ENCODE assay signal across 1 cellular context in the genomic region with DNA sequence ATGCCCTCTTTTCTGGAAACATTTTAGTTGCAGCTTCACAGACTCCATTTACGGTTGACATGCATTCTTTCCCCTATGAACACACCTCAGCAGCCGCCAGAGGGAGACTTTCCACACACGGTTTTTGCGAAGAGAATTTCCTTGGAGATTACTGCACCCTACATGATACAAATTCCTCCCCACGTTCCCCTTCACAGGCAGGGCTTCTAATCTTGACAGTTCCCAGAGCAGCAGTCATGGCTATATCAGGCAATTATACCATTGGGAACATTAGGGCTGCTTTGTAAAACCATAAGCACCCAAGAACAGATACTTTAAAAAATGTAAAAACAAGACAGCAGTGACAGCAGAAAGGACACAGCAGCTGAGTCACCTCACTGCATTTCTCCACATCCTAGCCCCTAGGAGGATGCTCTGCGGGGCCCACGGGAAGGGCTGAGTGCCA.
TF ChIP-seq lines count a peak whose summit lies in the region.

No MANE protein-coding gene starts in this region.

TF ChIP-seq in K562, 482 proteins besides CTCF, POLR2A, EP300 and RAD21 (continued from another document and continues in another):
- peak in 1 of 2 experiments; percentile 29 for TF ChIP-seq AFF1 (IDR thresholded peaks at IDR 0.05; ENCODE audit: low read depth in 1 of 2, partially characterized antibody in 2 of 2)
- TF ChIP-seq MLLT1 (IDR thresholded peaks at IDR 0.05): peak in 1 of 2 experiments; percentile 55; a peak in 1 of 4 replicates
- TF ChIP-seq CBX2 (IDR thresholded peaks at IDR 0.05; ENCODE audit: insufficient read depth, low read length, poor library complexity, severe bottlenecking): no peak
- TF ChIP-seq MBD2 (IDR thresholded peaks at IDR 0.05; ENCODE audit: borderline replicate concordance, low read depth): no peak
- peak; percentile 19 for TF ChIP-seq MEIS2 (IDR thresholded peaks at IDR 0.05; ENCODE audit: partially characterized antibody)
- TF ChIP-seq ZNF609 (CRISPR knock-in tag; IDR thresholded peaks at IDR 0.05; ENCODE audit: borderline replicate concordance): no peak
- TF ChIP-seq TEAD2 (tag; IDR thresholded peaks at IDR 0.05): peak; percentile 71; the same call in 1 of the 2 replicates
- TF ChIP-seq EHMT2 (IDR thresholded peaks at IDR 0.05): peak; percentile 70
- TF ChIP-seq ARID1B (IDR thresholded peaks at IDR 0.05): no peak
- TF ChIP-seq KLF16 (IDR thresholded peaks at IDR 0.05): 0 out of 2 replicates have a peak, but pooled peaks have one; percentile 33
- 0 out of 2 replicates have a peak, but pooled peaks have one; percentile 15 for TF ChIP-seq FOSL1 (tag; conservative IDR thresholded peaks at IDR 0.05)
- 0 out of 2 replicates have a peak, but pooled peaks have one; percentile 26 for TF ChIP-seq L3MBTL2 (IDR thresholded peaks at IDR 0.05)
- TF ChIP-seq HDAC3 (IDR thresholded peaks at IDR 0.05; ENCODE audit: borderline replicate concordance, partially characterized antibody): no peak
- TF ChIP-seq, protein P1, sequence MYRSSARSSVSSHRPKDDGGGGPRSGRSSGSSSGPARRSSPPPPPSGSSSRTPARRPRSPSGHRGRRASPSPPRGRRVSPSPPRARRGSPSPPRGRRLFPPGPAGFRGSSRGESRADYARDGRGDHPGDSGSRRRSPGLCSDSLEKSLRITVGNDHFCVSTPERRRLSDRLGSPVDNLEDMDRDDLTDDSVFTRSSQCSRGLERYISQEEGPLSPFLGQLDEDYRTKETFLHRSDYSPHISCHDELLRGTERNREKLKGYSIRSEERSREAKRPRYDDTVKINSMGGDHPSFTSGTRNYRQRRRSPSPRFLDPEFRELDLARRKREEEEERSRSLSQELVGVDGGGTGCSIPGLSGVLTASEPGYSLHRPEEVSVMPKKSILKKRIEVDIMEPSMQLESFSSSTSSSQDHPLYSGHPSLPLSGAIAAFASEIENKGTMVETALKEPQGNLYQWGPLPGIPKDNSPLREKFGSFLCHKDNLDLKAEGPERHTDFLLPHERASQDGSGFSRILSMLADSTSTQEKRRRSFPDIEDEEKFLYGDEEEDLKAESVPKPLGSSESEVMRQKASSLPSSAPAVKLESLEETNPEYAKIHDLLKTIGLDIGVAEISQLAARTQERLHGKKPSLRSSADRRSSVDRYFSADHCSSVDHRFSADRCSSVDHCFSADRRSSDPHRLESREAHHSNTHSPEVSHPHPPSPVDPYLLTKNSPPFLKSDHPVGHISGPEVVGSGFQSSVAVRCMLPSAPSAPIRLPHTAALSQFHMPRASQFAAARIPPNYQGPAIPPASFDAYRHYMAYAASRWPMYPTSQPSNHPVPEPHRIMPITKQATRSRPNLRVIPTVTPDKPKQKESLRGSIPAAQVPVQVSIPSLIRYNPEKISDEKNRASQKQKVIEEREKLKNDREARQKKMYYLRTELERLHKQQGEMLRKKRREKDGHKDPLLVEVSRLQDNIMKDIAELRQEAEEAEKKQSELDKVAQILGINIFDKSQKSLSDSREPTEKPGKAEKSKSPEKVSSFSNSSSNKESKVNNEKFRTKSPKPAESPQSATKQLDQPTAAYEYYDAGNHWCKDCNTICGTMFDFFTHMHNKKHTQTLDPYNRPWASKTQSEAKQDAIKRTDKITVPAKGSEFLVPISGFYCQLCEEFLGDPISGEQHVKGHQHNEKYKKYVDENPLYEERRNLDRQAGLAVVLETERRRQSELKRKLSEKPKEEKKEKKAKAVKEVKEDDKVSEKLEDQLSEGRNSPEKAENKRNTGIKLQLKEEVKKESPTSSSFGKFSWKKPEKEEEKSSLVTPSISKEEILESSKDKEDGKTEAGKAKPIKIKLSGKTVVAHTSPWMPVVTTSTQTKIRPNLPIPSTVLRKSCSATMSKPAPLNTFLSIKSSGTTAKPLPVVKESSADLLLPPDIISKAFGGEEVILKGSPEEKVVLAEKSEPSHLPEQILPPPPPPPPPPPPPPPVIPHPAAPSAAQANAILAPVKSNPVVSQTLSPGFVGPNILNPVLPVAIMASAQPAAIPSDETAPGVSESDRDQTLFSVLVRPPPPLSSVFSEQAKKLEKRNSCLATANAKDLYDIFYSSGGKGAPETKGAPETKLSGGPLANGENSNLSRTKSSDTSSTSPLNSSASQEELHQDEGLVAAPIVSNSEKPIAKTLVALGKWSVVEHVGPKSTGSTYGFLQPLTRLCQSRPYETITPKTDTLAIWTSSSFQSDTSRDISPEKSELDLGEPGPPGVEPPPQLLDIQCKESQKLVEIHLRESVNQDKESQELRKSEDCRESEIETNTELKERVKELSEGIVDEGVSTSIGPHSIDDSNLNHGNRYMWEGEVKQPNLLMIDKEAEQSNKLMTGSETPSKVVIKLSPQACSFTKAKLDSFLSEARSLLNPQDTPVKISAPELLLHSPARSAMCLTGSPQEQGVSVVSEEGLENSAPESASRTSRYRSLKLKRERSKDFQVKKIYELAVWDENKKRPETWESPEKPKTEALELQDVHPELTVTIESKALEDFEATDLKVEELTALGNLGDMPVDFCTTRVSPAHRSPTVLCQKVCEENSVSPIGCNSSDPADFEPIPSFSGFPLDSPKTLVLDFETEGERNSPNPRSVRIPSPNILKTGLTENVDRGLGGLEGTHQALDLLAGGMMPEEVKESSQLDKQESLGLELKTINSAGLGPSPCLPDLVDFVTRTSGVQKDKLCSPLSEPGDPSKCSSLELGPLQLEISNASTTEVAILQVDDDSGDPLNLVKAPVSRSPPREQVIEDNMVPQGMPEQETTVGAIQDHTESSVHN (IDR thresholded peaks at IDR 0.05; ENCODE audit: borderline replicate concordance in 1 of 2, low read depth in 1 of 2): no peak
- no peak for TF ChIP-seq MXI1 (IDR thresholded peaks at IDR 0.05; ENCODE audit: low read depth, low read length)
- TF ChIP-seq ZBTB33 (CRISPR knock-in tag; IDR thresholded peaks at IDR 0.05): no peak
- peak in 1 of 2 experiments; percentile 14; a peak in 1 of 4 replicates for TF ChIP-seq TEAD1 (CRISPR knock-in tag; IDR thresholded peaks at IDR 0.05)
- peak; percentile 63 for TF ChIP-seq HDGF (IDR thresholded peaks at IDR 0.05)
- no peak for TF ChIP-seq NONO (IDR thresholded peaks at IDR 0.05; ENCODE audit: low read depth in 2 of 2, low read length in 1 of 2)
- TF ChIP-seq TCF7L2 (IDR thresholded peaks at IDR 0.05; ENCODE audit: low read depth, low read length): no peak
- no peak for TF ChIP-seq ZNF347 (CRISPR knock-in tag; IDR thresholded peaks at IDR 0.05; ENCODE audit: low read depth)
- TF ChIP-seq ETV1 (tag; conservative IDR thresholded peaks at IDR 0.05; ENCODE audit: low read depth): no peak
- no peak for TF ChIP-seq CREB5 (CRISPR knock-in tag; IDR thresholded peaks at IDR 0.05)
- TF ChIP-seq ZNF324 (CRISPR knock-in tag; IDR thresholded peaks at IDR 0.05): no peak
- no peak for TF ChIP-seq NCOA2 (IDR thresholded peaks at IDR 0.05; ENCODE audit: partially characterized antibody in 2 of 2)
- TF ChIP-seq CBX3 (IDR thresholded peaks at IDR 0.05; ENCODE audit: borderline replicate concordance in 1 of 2, low read length in 2 of 2): 0 out of 3 replicates have a peak, but pooled peaks of 1 of the 2 experiments have one; percentile 37
- TF ChIP-seq BRCA1 (IDR thresholded peaks at IDR 0.05): no peak
- TF ChIP-seq BRCA1 (CRISPR knock-in tag; IDR thresholded peaks at IDR 0.05): no peak
